1 cellular context compared by ENCODE assay signal in the genomic region with DNA sequence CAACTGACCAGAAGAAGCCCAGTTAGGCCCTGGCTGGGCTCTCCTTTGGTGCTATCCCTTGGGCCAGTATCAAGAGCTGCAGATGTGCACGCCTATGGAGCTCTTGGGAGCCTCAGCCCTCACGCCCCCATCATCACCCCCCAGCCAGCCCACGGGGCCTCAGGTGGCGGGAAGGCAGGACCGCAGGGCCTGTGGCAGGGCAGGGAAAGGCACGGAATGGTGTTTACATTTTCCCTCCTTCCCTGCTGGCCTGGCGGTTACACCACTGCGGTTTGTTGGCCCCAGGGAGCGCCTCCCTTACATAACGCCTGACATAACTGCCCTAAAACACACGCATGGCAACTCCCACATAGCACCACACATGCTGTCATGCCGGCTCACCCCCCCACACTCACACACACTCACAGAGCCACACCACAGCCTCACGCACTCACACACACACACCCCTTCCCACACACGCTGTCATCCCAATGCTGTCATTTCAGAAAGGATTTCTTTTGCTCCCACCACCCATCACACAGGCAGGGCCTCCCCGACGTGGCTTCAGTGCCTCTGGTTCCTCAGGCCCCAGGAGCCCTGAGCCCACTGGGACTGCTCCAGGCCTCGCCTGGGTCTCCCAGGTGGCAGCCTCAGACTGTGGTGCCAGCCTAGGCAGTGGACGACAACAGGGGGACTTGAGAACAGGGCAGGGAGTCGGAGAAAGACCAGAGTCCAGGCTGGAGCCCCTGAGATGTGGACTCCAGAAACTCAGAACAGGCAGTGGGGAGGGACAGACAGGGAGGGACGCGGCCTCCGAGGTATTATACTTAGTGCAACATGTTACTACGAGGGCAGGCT.
A peak's percentile ranks its signal among the peaks of the same experiment; 100 is the strongest.
TF ChIP-seq lines count a peak whose summit lies in the region.

No MANE protein-coding gene starts in this region.

TF ChIP-seq in HepG2, 621 proteins besides CTCF, POLR2A, EP300 and RAD21 (continued from another document and continues in another):
- TF ChIP-seq, protein P1, sequence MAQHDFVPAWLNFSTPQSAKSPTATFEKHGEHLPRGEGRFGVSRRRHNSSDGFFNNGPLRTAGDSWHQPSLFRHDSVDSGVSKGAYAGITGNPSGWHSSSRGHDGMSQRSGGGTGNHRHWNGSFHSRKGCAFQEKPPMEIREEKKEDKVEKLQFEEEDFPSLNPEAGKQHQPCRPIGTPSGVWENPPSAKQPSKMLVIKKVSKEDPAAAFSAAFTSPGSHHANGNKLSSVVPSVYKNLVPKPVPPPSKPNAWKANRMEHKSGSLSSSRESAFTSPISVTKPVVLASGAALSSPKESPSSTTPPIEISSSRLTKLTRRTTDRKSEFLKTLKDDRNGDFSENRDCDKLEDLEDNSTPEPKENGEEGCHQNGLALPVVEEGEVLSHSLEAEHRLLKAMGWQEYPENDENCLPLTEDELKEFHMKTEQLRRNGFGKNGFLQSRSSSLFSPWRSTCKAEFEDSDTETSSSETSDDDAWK (CRISPR knock-in tag; IDR thresholded peaks at IDR 0.05), result no peak
- peak; percentile 94; the same call in 1 of the 2 replicates for TF ChIP-seq ZNF605 (CRISPR knock-in tag; IDR thresholded peaks at IDR 0.05)
- TF ChIP-seq U2AF2 (IDR thresholded peaks at IDR 0.05; ENCODE audit: low read depth, low read length), result no peak
- no peak; the same call in none of the 2 replicates for TF ChIP-seq ZNF547 (CRISPR knock-in tag; IDR thresholded peaks at IDR 0.05)
- peak; percentile 98 for TF ChIP-seq ZNF430 (CRISPR knock-in tag; IDR thresholded peaks at IDR 0.05)
- peak; percentile 73 for TF ChIP-seq ZNF883 (CRISPR knock-in tag; IDR thresholded peaks at IDR 0.05; ENCODE audit: not compliant biosample characterization)
- no peak for TF ChIP-seq POLR2AphosphoS5 (IDR thresholded peaks at IDR 0.05; ENCODE audit: low read depth, low read length)
- TF ChIP-seq KMT2A (CRISPR knock-in tag; IDR thresholded peaks at IDR 0.05), result no peak
- TF ChIP-seq ZNF362 (CRISPR knock-in tag; IDR thresholded peaks at IDR 0.05; ENCODE audit: borderline replicate concordance), result 0 out of 2 replicates have a peak, but pooled peaks have one; percentile 51
- peak; percentile 31; the same call in 1 of the 2 replicates for TF ChIP-seq ZNF674 (CRISPR knock-in tag; IDR thresholded peaks at IDR 0.05; ENCODE audit: low read depth)
- peak; percentile 49 for TF ChIP-seq TAF15 (IDR thresholded peaks at IDR 0.05; ENCODE audit: low read depth, low read length, poor library complexity, severe bottlenecking)
- no peak for TF ChIP-seq ZBED4 (CRISPR knock-in tag; IDR thresholded peaks at IDR 0.05; ENCODE audit: borderline replicate concordance)
- no peak for TF ChIP-seq ZNF468 (CRISPR knock-in tag; IDR thresholded peaks at IDR 0.05)
- TF ChIP-seq USF2 (IDR thresholded peaks at IDR 0.05; ENCODE audit: low read depth, low read length), result no peak
- TF ChIP-seq USF2 (CRISPR knock-in tag; IDR thresholded peaks at IDR 0.05; ENCODE audit: borderline replicate concordance), result no peak; the same call in 1 of the 2 replicates
- TF ChIP-seq ZNF710 (CRISPR knock-in tag; IDR thresholded peaks at IDR 0.05; ENCODE audit: borderline replicate concordance), result peak; percentile 96
- no peak for TF ChIP-seq DNMT1 (CRISPR knock-in tag; IDR thresholded peaks at IDR 0.05)
- TF ChIP-seq ZNF510 (CRISPR knock-in tag; IDR thresholded peaks at IDR 0.05; ENCODE audit: low read depth), result peak; percentile 59; the same call in 1 of the 2 replicates
- TF ChIP-seq THYN1 (CRISPR knock-in tag; IDR thresholded peaks at IDR 0.05; ENCODE audit: borderline replicate concordance, low read depth), result no peak
- no peak for TF ChIP-seq SRF (IDR thresholded peaks at IDR 0.05; ENCODE audit: low read depth, low read length)
- TF ChIP-seq ZNF513 (CRISPR knock-in tag; conservative IDR thresholded peaks at IDR 0.05), result no peak
- no peak; the same call in 1 of the 2 replicates for TF ChIP-seq ZNF333 (CRISPR knock-in tag; IDR thresholded peaks at IDR 0.05; ENCODE audit: borderline replicate concordance)
- TF ChIP-seq KAT8 (CRISPR knock-in tag; IDR thresholded peaks at IDR 0.05), result peak; percentile 82
- TF ChIP-seq, protein P2, sequence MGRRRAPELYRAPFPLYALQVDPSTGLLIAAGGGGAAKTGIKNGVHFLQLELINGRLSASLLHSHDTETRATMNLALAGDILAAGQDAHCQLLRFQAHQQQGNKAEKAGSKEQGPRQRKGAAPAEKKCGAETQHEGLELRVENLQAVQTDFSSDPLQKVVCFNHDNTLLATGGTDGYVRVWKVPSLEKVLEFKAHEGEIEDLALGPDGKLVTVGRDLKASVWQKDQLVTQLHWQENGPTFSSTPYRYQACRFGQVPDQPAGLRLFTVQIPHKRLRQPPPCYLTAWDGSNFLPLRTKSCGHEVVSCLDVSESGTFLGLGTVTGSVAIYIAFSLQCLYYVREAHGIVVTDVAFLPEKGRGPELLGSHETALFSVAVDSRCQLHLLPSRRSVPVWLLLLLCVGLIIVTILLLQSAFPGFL (CRISPR knock-in tag; IDR thresholded peaks at IDR 0.05), result no peak
- TF ChIP-seq ZNF773 (CRISPR knock-in tag; IDR thresholded peaks at IDR 0.05; ENCODE audit: borderline replicate concordance), result 0 out of 2 replicates have a peak, but pooled peaks have one; percentile 61
- TF ChIP-seq TRIM22 (IDR thresholded peaks at IDR 0.05), result no peak
- TF ChIP-seq ZKSCAN8 (CRISPR knock-in tag; IDR thresholded peaks at IDR 0.05; ENCODE audit: borderline replicate concordance), result peak; percentile 74; the same call in 1 of the 2 replicates
- TF ChIP-seq DBP (CRISPR knock-in tag; IDR thresholded peaks at IDR 0.05; ENCODE audit: not compliant biosample characterization), result peak; percentile 86
- TF ChIP-seq MYNN (CRISPR knock-in tag; IDR thresholded peaks at IDR 0.05; ENCODE audit: low read depth), result no peak; the same call in 1 of the 2 replicates
- TF ChIP-seq, protein P3, sequence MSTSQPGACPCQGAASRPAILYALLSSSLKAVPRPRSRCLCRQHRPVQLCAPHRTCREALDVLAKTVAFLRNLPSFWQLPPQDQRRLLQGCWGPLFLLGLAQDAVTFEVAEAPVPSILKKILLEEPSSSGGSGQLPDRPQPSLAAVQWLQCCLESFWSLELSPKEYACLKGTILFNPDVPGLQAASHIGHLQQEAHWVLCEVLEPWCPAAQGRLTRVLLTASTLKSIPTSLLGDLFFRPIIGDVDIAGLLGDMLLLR (CRISPR knock-in tag; IDR thresholded peaks at IDR 0.05), result peak; percentile 94
- TF ChIP-seq ZSCAN9 (CRISPR knock-in tag; IDR thresholded peaks at IDR 0.05; ENCODE audit: borderline replicate concordance), result peak; percentile 80; the same call in 1 of the 2 replicates
- no peak for TF ChIP-seq HNRNPH1 (optimal IDR thresholded peaks at IDR 0.05; ENCODE audit: low read depth, low read length)
- TF ChIP-seq KLF11 (CRISPR knock-in tag; IDR thresholded peaks at IDR 0.05), result peak; percentile 90; the same call in 1 of the 2 replicates
- peak; percentile 99 for TF ChIP-seq ZNF556 (CRISPR knock-in tag; IDR thresholded peaks at IDR 0.05; ENCODE audit: borderline replicate concordance)
- TF ChIP-seq ZNF878 (CRISPR knock-in tag; IDR thresholded peaks at IDR 0.05), result peak; percentile 91; the same call in 1 of the 2 replicates
- TF ChIP-seq NCOR1 (IDR thresholded peaks at IDR 0.05; ENCODE audit: borderline replicate concordance, low read length), result no peak
- TF ChIP-seq PTBP1 (IDR thresholded peaks at IDR 0.05; ENCODE audit: low read depth, low read length, poor library complexity, severe bottlenecking), result no peak
- TF ChIP-seq ZSCAN20 (CRISPR knock-in tag; IDR thresholded peaks at IDR 0.05; ENCODE audit: borderline replicate concordance), result 0 out of 2 replicates have a peak, but pooled peaks have one; percentile 63
- no peak for TF ChIP-seq HDAC6 (IDR thresholded peaks at IDR 0.05; ENCODE audit: low read depth, low read length)
- TF ChIP-seq ZBTB21 (CRISPR knock-in tag; IDR thresholded peaks at IDR 0.05), result no peak
- no peak for TF ChIP-seq ZNF550 (CRISPR knock-in tag; IDR thresholded peaks at IDR 0.05; ENCODE audit: borderline replicate concordance)
- TF ChIP-seq SNAPC2 (CRISPR knock-in tag; IDR thresholded peaks at IDR 0.05), result 0 out of 2 replicates have a peak, but pooled peaks have one; percentile 37
- TF ChIP-seq ZNF549 (CRISPR knock-in tag; IDR thresholded peaks at IDR 0.05), result no peak
